ENCODE assay signal across 1 cellular context in genomic region chrX:70168238-70169188, GRCh38.
A peak's percentile ranks its signal among the peaks of the same experiment; 100 is the strongest.
TF ChIP-seq lines count a peak whose summit lies in the region.

No MANE protein-coding gene starts in this region.

TF ChIP-seq in H1, 55 proteins besides CTCF, POLR2A, EP300 and RAD21 (continued from another document):
- TF ChIP-seq ATF3 (IDR thresholded peaks at IDR 0.05; ENCODE audit: insufficient read depth, low read depth, low read length) (no peak), JUN (IDR thresholded peaks at IDR 0.05; ENCODE audit: low read depth, low read length) (no peak), SRF (IDR thresholded peaks at IDR 0.05; ENCODE audit: low read depth, low read length) (no peak), TAF7 (optimal IDR thresholded peaks at IDR 0.05; ENCODE audit: borderline replicate concordance, low read depth, low read length) (no peak), PHF8 (conservative IDR thresholded peaks at IDR 0.05; ENCODE audit: low read depth, low read length) (no peak), YY1 (IDR thresholded peaks at IDR 0.05; ENCODE audit: low read depth, low read length) (0 out of 2 replicates have a peak, but pooled peaks have one; percentile 8), E2F6 (IDR thresholded peaks at IDR 0.05) (no peak), TAF1 (IDR thresholded peaks at IDR 0.05; ENCODE audit: low read depth, low read length) (peak; percentile 23; the same call in 1 of the 2 replicates), BCL11A (IDR thresholded peaks at IDR 0.05; ENCODE audit: low read depth in 2 of 2, low read length in 2 of 2) (no peak), MAX (IDR thresholded peaks at IDR 0.05) (no peak)
